In genomic region chr7:73308665-73309214, GRCh38 we compare ENCODE assay signal across 1 cellular context.
TF ChIP-seq lines count a peak whose summit lies in the region.

NSUN5 (minus strand) TSS chr7:73308826; CDS start chr7:73308790, 36 bp downstream.

TF ChIP-seq in K562, 482 proteins besides CTCF, POLR2A, EP300 and RAD21 (continued from another document and continues in another):
- TF ChIP-seq SNAPC5 (CRISPR knock-in tag; IDR thresholded peaks at IDR 0.05), result no peak
- no peak for TF ChIP-seq FOXJ2 (tag; IDR thresholded peaks at IDR 0.05)
- TF ChIP-seq KLF10 (CRISPR knock-in tag; IDR thresholded peaks at IDR 0.05), result no peak
- no peak for TF ChIP-seq CUX1 (CRISPR knock-in tag; IDR thresholded peaks at IDR 0.05)
- TF ChIP-seq ZNF121 (CRISPR knock-in tag; conservative IDR thresholded peaks at IDR 0.05), result no peak
- TF ChIP-seq THAP7 (CRISPR knock-in tag; IDR thresholded peaks at IDR 0.05), result no peak
- no peak for TF ChIP-seq ZNF140 (CRISPR knock-in tag; IDR thresholded peaks at IDR 0.05)
- peak; percentile 48; the same call in 1 of the 2 replicates for TF ChIP-seq CBX5 (IDR thresholded peaks at IDR 0.05; ENCODE audit: borderline replicate concordance, low read depth)
- peak; percentile 52; the same call in 1 of the 2 replicates for TF ChIP-seq ZKSCAN1 (IDR thresholded peaks at IDR 0.05; ENCODE audit: low read depth, low read length)
- peak in 1 of 2 experiments; percentile 82; a peak in 2 of 4 replicates for TF ChIP-seq ZNF639 (CRISPR knock-in tag; conservative IDR thresholded peaks at IDR 0.05 in 1 of 2, IDR thresholded peaks at IDR 0.05 in 1 of 2)
- TF ChIP-seq ARID3A (IDR thresholded peaks at IDR 0.05; ENCODE audit: borderline replicate concordance, low read depth, low read length), result no peak
- no peak; the same call in 1 of the 2 replicates for TF ChIP-seq ZNF384 (IDR thresholded peaks at IDR 0.05; ENCODE audit: low read depth, low read length)
- no peak for TF ChIP-seq ESRRB (CRISPR knock-in tag; IDR thresholded peaks at IDR 0.05; ENCODE audit: borderline replicate concordance)
- no peak for TF ChIP-seq U2AF1 (optimal IDR thresholded peaks at IDR 0.05; ENCODE audit: low read depth, low read length)
- TF ChIP-seq E4F1 (CRISPR knock-in tag; IDR thresholded peaks at IDR 0.05; ENCODE audit: borderline replicate concordance), result peak; percentile 96
- no peak for TF ChIP-seq TEAD2 (tag; IDR thresholded peaks at IDR 0.05)
- TF ChIP-seq ZNF75A (CRISPR knock-in tag; IDR thresholded peaks at IDR 0.05), result no peak
- TF ChIP-seq SMAD2 (IDR thresholded peaks at IDR 0.05; ENCODE audit: low read depth, low read length), result no peak
- no peak for TF ChIP-seq ZMIZ1 (IDR thresholded peaks at IDR 0.05; ENCODE audit: low read depth in 2 of 2, low read length in 2 of 2)
- TF ChIP-seq PATZ1 (CRISPR knock-in tag; IDR thresholded peaks at IDR 0.05; ENCODE audit: borderline replicate concordance), result no peak
- no peak for TF ChIP-seq CHD4 (IDR thresholded peaks at IDR 0.05; ENCODE audit: insufficient read depth, insufficient replicate concordance, low read depth, low read length, poor library complexity, severe bottlenecking)
- peak; percentile 83 for TF ChIP-seq TAF1 (IDR thresholded peaks at IDR 0.05; ENCODE audit: control insufficient read depth, extremely low read depth, insufficient read depth, low read length, severe bottlenecking)
- no peak for TF ChIP-seq MAFG (tag; conservative IDR thresholded peaks at IDR 0.05)
- peak; percentile 55; the same call in 1 of the 2 replicates for TF ChIP-seq JUND (IDR thresholded peaks at IDR 0.05; ENCODE audit: borderline replicate concordance, low read depth, low read length)
- TF ChIP-seq JUND (tag; IDR thresholded peaks at IDR 0.05; ENCODE audit: borderline replicate concordance, low read depth, low read length), result no peak; the same call in 2 of the 3 replicates
- TF ChIP-seq KDM2B (CRISPR knock-in tag; IDR thresholded peaks at IDR 0.05), result 0 out of 2 replicates have a peak, but pooled peaks have one; percentile 16
- no peak for TF ChIP-seq SMARCE1 (IDR thresholded peaks at IDR 0.05)
- TF ChIP-seq CREBBP (IDR thresholded peaks at IDR 0.05; ENCODE audit: low read depth, low read length), result no peak
- no peak for TF ChIP-seq DEAF1 (CRISPR knock-in tag; IDR thresholded peaks at IDR 0.05)
- TF ChIP-seq ZBTB11 (CRISPR knock-in tag; IDR thresholded peaks at IDR 0.05), result peak; percentile 16 to 90 (median 51); a peak in 4 of 6 replicates
- no peak for TF ChIP-seq RAD51 (IDR thresholded peaks at IDR 0.05; ENCODE audit: borderline replicate concordance, low read depth)
- TF ChIP-seq HMG20A (CRISPR knock-in tag; conservative IDR thresholded peaks at IDR 0.05), result no peak
- TF ChIP-seq CBX1 (IDR thresholded peaks at IDR 0.05; ENCODE audit: low read depth), result peak; percentile 88
- TF ChIP-seq RFX7 (CRISPR knock-in tag; IDR thresholded peaks at IDR 0.05), result no peak
- no peak for TF ChIP-seq HDGF (IDR thresholded peaks at IDR 0.05)
